In genomic region chr19:21891086-21891485, GRCh38 we compare ENCODE assay signal across 3 cellular contexts.
"Had no signal": no experiment of that assay in that cellular context is flagged by ENCODE, and none has a peak within 500 bp of the region (broad histone marks: within the 10 kb centered on the region; RNA-seq: fewer than 3 reads in every experiment).

No MANE protein-coding gene starts in this region.

- H3K4me3 ChIP-seq: GM12878 had no signal

- DNase-seq: GDM1, GF-D8 had no signal

- ATAC-seq: GM12878 had no signal
